Comparison of ENCODE assay signal across 10 cellular contexts in genomic region chr4:84750260-84750955, GRCh38.
A peak's percentile ranks its signal among the peaks of the same experiment; 100 is the strongest.
DNase-seq lines count a peak whose midpoint lies in the region; ATAC-seq and TF ChIP-seq lines count a peak whose summit lies in the region.
"Had no signal": no experiment of that assay in that cellular context is flagged by ENCODE, and none has a peak within 500 bp of the region (broad histone marks: within the 10 kb centered on the region; RNA-seq: fewer than 3 reads in every experiment).

No MANE protein-coding gene starts in this region.

- TF ChIP-seq CTCF in epithelial cell of proximal tubule (conservative IDR thresholded peaks at IDR 0.05; ENCODE audit: low read depth, low read length): peak; percentile 68
- peak; percentile 80 for TF ChIP-seq CTCF in neural crest cell (conservative IDR thresholded peaks at IDR 0.05)

- no peak overlapping the region for H3K27ac Mint-ChIP-seq in neural crest cell (ENCODE audit: unreplicated experiment)
- H3K27ac Mint-ChIP-seq in immature natural killer cell: no peak overlapping the region
- H3K27ac Mint-ChIP-seq: T-helper 1 cell treated with Interleukin-12 subunit alpha and Interleukin-12 subunit beta and Interleukin-4 antibody, amounts not matched to agents 30 μg/mL and 1 μg/mL, for 36 hours had no signal

- no peak overlapping the region for H3K4me3 ChIP-seq in epithelial cell of proximal tubule (ENCODE audit: low read depth, low read length)

- H3K4me3 Mint-ChIP-seq in neural crest cell: no peak overlapping the region
- H3K4me3 Mint-ChIP-seq in immature natural killer cell: no peak overlapping the region
- H3K4me3 Mint-ChIP-seq: T-helper 1 cell treated with Interleukin-12 subunit alpha and Interleukin-12 subunit beta and Interleukin-4 antibody, amounts not matched to agents 30 μg/mL and 1 μg/mL, for 36 hours had no signal

- H3K4me1 Mint-ChIP-seq in neural crest cell: no peaks in the 10 kb centered on the region
- no peaks in the 10 kb centered on the region for H3K4me1 Mint-ChIP-seq in immature natural killer cell

- H3K27me3 Mint-ChIP-seq in neural crest cell (ENCODE audit: low read depth) (no peaks in the 10 kb centered on the region), immature natural killer cell (ENCODE audit: low read depth in 3 of 3) (no peaks in the 10 kb centered on the region)

- ATAC-seq in GM19463 (IDR thresholded peaks at IDR 0.05; ENCODE audit: unreplicated experiment): peak; percentile 70

- H3K36me3 Mint-ChIP-seq in neural crest cell (ENCODE audit: low read depth): peaks cover 10% of the 10 kb centered on the region
- H3K36me3 Mint-ChIP-seq in immature natural killer cell: no peaks in the 10 kb centered on the region

- DNase-seq in DMS 273 treated with DMSO at 0.1 percent for 48 hours (lab: John Stamatoyannopoulos, UW) (peak; percentile 1), HT1080 (ENCODE audit: low read depth) (peak; percentile 45), RKO (ENCODE audit: low spot score) (peak; percentile 66), epithelial cell of proximal tubule (ENCODE audit: low read depth) (no peak), neural crest cell (ENCODE audit: low read depth, low spot score) (no peak), immature natural killer cell (no peak)
- no peak for DNase-seq in effector CD4-positive, alpha-beta T cell
- DNase-seq: right cardiac atrium had no signal

- H3K9me3 Mint-ChIP-seq in neural crest cell (no peaks in the 10 kb centered on the region), immature natural killer cell (peaks cover 0 to 10% (median 2%) of the 10 kb centered on the region in 6 donors)
- H3K9me3 Mint-ChIP-seq: T-helper 1 cell treated with Interleukin-12 subunit alpha and Interleukin-12 subunit beta and Interleukin-4 antibody, amounts not matched to agents 30 μg/mL and 1 μg/mL, for 36 hours had no signal

Comparison
In these comparisons a context has a peak if more than half of its experiments do, and no peak if none do; other contexts are left out.
1. DNase-seq: peak in DMS 273 treated with DMSO at 0.1 percent for 48 hours (single experiment), HT1080 (single experiment) and RKO (single experiment); none in epithelial cell of proximal tubule (single experiment), neural crest cell (single experiment), effector CD4-positive, alpha-beta T cell (single experiment) and immature natural killer cell (0 of 3).